Comparison of ENCODE assay signal across 17 cellular contexts in genomic region chr19:54415901-54416621, GRCh38. TPM values are rescaled to one million over a fixed set of nuclear protein-coding genes. Genes with fewer than 3 reads are reported as not detected.
A peak's percentile ranks its signal among the peaks of the same experiment; 100 is the strongest.
DNase-seq lines count a peak whose midpoint lies in the region; ATAC-seq and TF ChIP-seq lines count a peak whose summit lies in the region.
"Had no signal": no experiment of that assay in that cellular context is flagged by ENCODE, and none has a peak within 500 bp of the region (broad histone marks: within the 10 kb centered on the region; RNA-seq: fewer than 3 reads in every experiment).

No MANE protein-coding gene starts in this region.

- H3K4me3 Mint-ChIP-seq in activated naive CD4-positive, alpha-beta T cell treated with anti-CD3 and anti-CD28 coated beads, Interleukin-2, amount 50 U/mL, for 24 hours: peak overlapping the region; percentile 20
- H3K4me3 Mint-ChIP-seq in activated naive CD4-positive, alpha-beta T cell treated with anti-CD3 and anti-CD28 coated beads, Interleukin-2, amount 10 ng/mL, durations not matched to agents 7 days and 5 days: no peak overlapping the region
- no peak overlapping the region for H3K4me3 Mint-ChIP-seq in stimulated activated naive B cell treated with anti-CD40 and anti-IgM and Interleukin-4, amounts not matched to agents 10 μg/mL and 1 μg/mL and 100 μg/mL, for 72 hours
- H3K4me3 Mint-ChIP-seq: CD8-positive, alpha-beta memory T cell had no signal

- H3K36me3 Mint-ChIP-seq in activated naive CD4-positive, alpha-beta T cell treated with anti-CD3 and anti-CD28 coated beads, Interleukin-2, amount 50 U/mL, for 24 hours: peaks cover 1% of the 10 kb centered on the region
- H3K36me3 Mint-ChIP-seq in activated naive CD4-positive, alpha-beta T cell treated with anti-CD3 and anti-CD28 coated beads, Interleukin-2, amount 10 ng/mL, durations not matched to agents 7 days and 5 days: no peaks in the 10 kb centered on the region
- H3K36me3 Mint-ChIP-seq in stimulated activated naive B cell treated with anti-CD40 and anti-IgM and Interleukin-4, amounts not matched to agents 10 μg/mL and 1 μg/mL and 100 μg/mL, for 72 hours: peaks cover 0 to 6% of the 10 kb centered on the region in 2 donors

- H3K9me3 Mint-ChIP-seq in activated naive CD4-positive, alpha-beta T cell treated with anti-CD3 and anti-CD28 coated beads, Interleukin-2, amount 50 U/mL, for 24 hours: peaks cover 5% of the 10 kb centered on the region
- H3K9me3 Mint-ChIP-seq in activated naive CD4-positive, alpha-beta T cell treated with anti-CD3 and anti-CD28 coated beads, Interleukin-2, amount 10 ng/mL, durations not matched to agents 7 days and 5 days: peaks cover 6% of the 10 kb centered on the region
- peaks cover 2 to 11% of the 10 kb centered on the region in 2 donors for H3K9me3 Mint-ChIP-seq in stimulated activated naive B cell treated with anti-CD40 and anti-IgM and Interleukin-4, amounts not matched to agents 10 μg/mL and 1 μg/mL and 100 μg/mL, for 72 hours

- H3K27me3 Mint-ChIP-seq in activated naive CD4-positive, alpha-beta T cell treated with anti-CD3 and anti-CD28 coated beads, Interleukin-2, amount 50 U/mL, for 24 hours: peaks cover 29% of the 10 kb centered on the region
- peaks cover 63% of the 10 kb centered on the region for H3K27me3 Mint-ChIP-seq in activated naive CD4-positive, alpha-beta T cell treated with anti-CD3 and anti-CD28 coated beads, Interleukin-2, amount 10 ng/mL, durations not matched to agents 7 days and 5 days
- H3K27me3 Mint-ChIP-seq in stimulated activated naive B cell treated with anti-CD40 and anti-IgM and Interleukin-4, amounts not matched to agents 10 μg/mL and 1 μg/mL and 100 μg/mL, for 72 hours: peaks cover 62 to 63% of the 10 kb centered on the region in 2 donors

- no peak for TF ChIP-seq CTCF in foreskin keratinocyte (conservative IDR thresholded peaks at IDR 0.05)

- no peak overlapping the region for H3K27ac Mint-ChIP-seq in activated naive CD4-positive, alpha-beta T cell treated with anti-CD3 and anti-CD28 coated beads, Interleukin-2, amount 50 U/mL, for 24 hours
- H3K27ac Mint-ChIP-seq in activated naive CD4-positive, alpha-beta T cell treated with anti-CD3 and anti-CD28 coated beads, Interleukin-2, amount 10 ng/mL, durations not matched to agents 7 days and 5 days: no peak overlapping the region
- H3K27ac Mint-ChIP-seq in stimulated activated naive B cell treated with anti-CD40 and anti-IgM and Interleukin-4, amounts not matched to agents 10 μg/mL and 1 μg/mL and 100 μg/mL, for 72 hours: peak overlapping the region; percentile 4

- H3K27ac ChIP-seq in angular gyrus (ENCODE audit: low read depth, low read length) (peak overlapping the region; percentile 95), iPS-18a (ENCODE audit: low read length) (no peak overlapping the region), foreskin keratinocyte (no peak overlapping the region)
- H3K27ac ChIP-seq: psoas muscle, upper lobe of right lung had no signal

- no peak for DNase-seq in activated naive CD4-positive, alpha-beta T cell treated with anti-CD3 and anti-CD28 coated beads, Interleukin-2, amount 10 ng/mL, durations not matched to agents 7 days and 5 days
- no peak for DNase-seq in stimulated activated naive B cell treated with anti-CD40 and anti-IgM and Interleukin-4, amounts not matched to agents 10 μg/mL and 1 μg/mL and 100 μg/mL, for 72 hours
- DNase-seq in NCI-H1105 treated with DMSO at 0.1 percent for 48 hours (lab: John Stamatoyannopoulos, UW) (no peak), foreskin keratinocyte (no peak), NCI-H146 treated with DMSO at 0.1 percent for 48 hours (lab: John Stamatoyannopoulos, UW; ENCODE audit: unreplicated experiment) (no peak)
- DNase-seq: activated effector memory CD4-positive, alpha-beta T cell treated with Interleukin-2 at 50 U/mL for 16 hours; effector CD4-positive, alpha-beta T cell; MV-4-11; psoas muscle; upper lobe of right lung had no signal

- peaks cover 15% of the 10 kb centered on the region for H3K4me1 Mint-ChIP-seq in activated naive CD4-positive, alpha-beta T cell treated with anti-CD3 and anti-CD28 coated beads, Interleukin-2, amount 50 U/mL, for 24 hours
- peaks cover 15% of the 10 kb centered on the region for H3K4me1 Mint-ChIP-seq in activated naive CD4-positive, alpha-beta T cell treated with anti-CD3 and anti-CD28 coated beads, Interleukin-2, amount 10 ng/mL, durations not matched to agents 7 days and 5 days
- H3K4me1 Mint-ChIP-seq in stimulated activated naive B cell treated with anti-CD40 and anti-IgM and Interleukin-4, amounts not matched to agents 10 μg/mL and 1 μg/mL and 100 μg/mL, for 72 hours: peaks cover 16 to 23% of the 10 kb centered on the region in 2 donors

- no peaks in the 10 kb centered on the region for H3K36me3 ChIP-seq in iPS-18a (ENCODE audit: control insufficient read depth, low read depth, low read length)
- H3K36me3 ChIP-seq: upper lobe of right lung had no signal

- CTCF ChIA-PET in activated naive CD4-positive, alpha-beta T cell treated with anti-CD3 and anti-CD28 coated beads, Interleukin-2, amount 10 ng/mL, durations not matched to agents 7 days and 5 days (lab: Charles Lee): interaction anchor here (1.0 to 1.4 kb wide), 3 partner anchors 13 to 63 kb away, joined by 3 to 4 read pairs (median 3); no protein-coding TSS in a partner anchor

- peaks cover 15% of the 10 kb centered on the region for H3K4me1 ChIP-seq in iPS-18a (ENCODE audit: control insufficient read depth, low read depth, low read length)
- H3K4me1 ChIP-seq in foreskin keratinocyte: no peaks in the 10 kb centered on the region
- H3K4me1 ChIP-seq: psoas muscle, upper lobe of right lung had no signal

- H3K4me3 ChIP-seq in iPS-18a (ENCODE audit: low read length): peak overlapping the region; percentile 70
- H3K4me3 ChIP-seq: psoas muscle, upper lobe of right lung had no signal

- ATAC-seq in stimulated activated naive B cell treated with anti-CD40 and anti-IgM and Interleukin-4, amounts not matched to agents 10 μg/mL and 1 μg/mL and 100 μg/mL, for 72 hours (replicated peaks): no peak
- ATAC-seq in foreskin keratinocyte: no peak
- ATAC-seq: psoas muscle, upper lobe of right lung had no signal

- no peaks in the 10 kb centered on the region for H3K9me3 ChIP-seq in iPS-18a (ENCODE audit: control insufficient read depth, low read depth, low read length)
- H3K9me3 ChIP-seq: psoas muscle, upper lobe of right lung had no signal

- H3K27me3 ChIP-seq in iPS-18a (ENCODE audit: control insufficient read depth, insufficient read depth, low read length) (peaks cover 30% of the 10 kb centered on the region), foreskin keratinocyte (peaks cover 56% of the 10 kb centered on the region)

- H3K9ac ChIP-seq in iPS-18a (ENCODE audit: low read length): peak overlapping the region; percentile 40

RNA-seq across cellular contexts. Expression of gene TTYH1, which starts 0.8 kb away (rescaled TPM):
- not detected in 2 replicates for total RNA-seq in foreskin keratinocyte
- not detected in 2 replicates for polyA plus RNA-seq in foreskin keratinocyte
- total RNA-seq: A172, upper lobe of right lung had no signal
- polyA plus RNA-seq: CD8-positive, alpha-beta memory T cell had no signal

RNA-seq across cellular contexts. Expression of gene LENG8, which starts 32.9 kb away (rescaled TPM):
- total RNA-seq in foreskin keratinocyte: 31.1 and 43.5 TPM in 2 replicates
- polyA plus RNA-seq in foreskin keratinocyte: 34.1 and 41.2 TPM in 2 replicates

RNA-seq across cellular contexts. Expression of gene LENG9, which starts 47.5 kb away (rescaled TPM):
- total RNA-seq in foreskin keratinocyte: 4.8 and 5.0 TPM in 2 replicates
- 4.1 and 5.2 TPM in 2 replicates for polyA plus RNA-seq in foreskin keratinocyte
- total RNA-seq: A172 had no signal

RNA-seq across cellular contexts. Expression of gene LAIR1, which starts 51.3 kb away (rescaled TPM):
- not detected in 2 replicates for total RNA-seq in foreskin keratinocyte
- not detected in 2 replicates for polyA plus RNA-seq in foreskin keratinocyte
- total RNA-seq: A172, SK-MEL-5 had no signal

RNA-seq across cellular contexts. Expression of gene CDC42EP5, which starts 57.0 kb away (rescaled TPM):
- total RNA-seq in foreskin keratinocyte: 27.1 and 32.1 TPM in 2 replicates
- 43.4 and 66.8 TPM in 2 replicates for polyA plus RNA-seq in foreskin keratinocyte
- total RNA-seq: mononuclear cell had no signal
- polyA plus RNA-seq: CD8-positive, alpha-beta memory T cell had no signal
